9 cellular contexts compared by ENCODE assay signal in the genomic region with DNA sequence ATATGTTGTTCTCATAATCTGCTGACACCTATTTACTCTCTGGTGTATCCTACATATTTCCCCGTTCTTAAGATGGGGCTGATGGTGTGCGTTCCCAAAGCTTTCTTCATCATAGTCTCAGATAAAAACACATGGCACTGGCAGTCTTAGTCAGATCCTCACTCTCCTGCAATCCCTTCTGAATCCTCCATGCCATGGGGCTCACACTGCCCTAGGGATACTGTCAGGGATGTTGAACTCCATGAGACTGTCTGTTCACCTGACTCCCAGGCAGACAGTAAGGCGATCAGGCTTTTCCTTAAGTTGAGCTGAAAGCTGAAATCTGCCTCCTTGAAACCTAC.
DNase-seq lines count a peak whose midpoint lies in the region; ATAC-seq and TF ChIP-seq lines count a peak whose summit lies in the region.
"Had no signal": no experiment of that assay in that cellular context is flagged by ENCODE, and none has a peak within 500 bp of the region (broad histone marks: within the 10 kb centered on the region; RNA-seq: fewer than 3 reads in every experiment).

No MANE protein-coding gene starts in this region.

- DNase-seq in breast epithelium (ENCODE audit: low spot score in 2 of 2) (no peak), HuH-7.5 (ENCODE audit: low spot score) (no peak), iPS-NIHi7 (ENCODE audit: extremely low spot score) (no peak), HT-29 (ENCODE audit: low spot score) (no peak), GOT3 (lab: John Stamatoyannopoulos, UW) (no peak)
- DNase-seq: naive B cell had no signal

- H3K4me3 ChIP-seq in breast epithelium (no peak overlapping the region), neutrophil (ENCODE audit: low read depth in 1 of 2, low read length in 1 of 2) (peak overlapping the region; percentile 40 to 60)

- no peak for TF ChIP-seq POLR2A in breast epithelium (IDR thresholded peaks at IDR 0.05)

- intact Hi-C loops in breast epithelium (cut with DNase I; ENCODE audit: low total_unique reads) = no loop called here

- H3K9me3 ChIP-seq in breast epithelium = no peaks in the 10 kb centered on the region
- no peaks in the 10 kb centered on the region for H3K9me3 ChIP-seq in neutrophil

- H3K27ac ChIP-seq in breast epithelium (peak overlapping the region; percentile 66 to 70), neutrophil (peak overlapping the region; percentile 95)

- H3K36me3 ChIP-seq in breast epithelium (no peaks in the 10 kb centered on the region), neutrophil (no peaks in the 10 kb centered on the region)

- ATAC-seq in GM18907 (IDR thresholded peaks at IDR 0.05; ENCODE audit: unreplicated experiment) (peak; percentile 25), HG03439 (IDR thresholded peaks at IDR 0.05; ENCODE audit: unreplicated experiment) (peak; percentile 21)

- H3K4me1 ChIP-seq in breast epithelium (peaks cover 4 to 28% of the 10 kb centered on the region in 2 donors), neutrophil (ENCODE audit: control insufficient read depth in 1 of 2, insufficient read depth in 1 of 2, low read depth in 1 of 2, low read length in 1 of 2) (peaks cover 60 to 95% of the 10 kb centered on the region in 2 experiments)

- no peaks in the 10 kb centered on the region for H3K27me3 ChIP-seq in breast epithelium
- no peaks in the 10 kb centered on the region for H3K27me3 ChIP-seq in neutrophil

- no peak for TF ChIP-seq CTCF in breast epithelium (IDR thresholded peaks at IDR 0.05)
- TF ChIP-seq CTCF in neutrophil (IDR thresholded peaks at IDR 0.05) = no peak

Comparison
In these comparisons a context has a peak if more than half of its experiments do, and no peak if none do; other contexts are left out.
1. H3K4me3 ChIP-seq: peak in neutrophil (2 of 2); none in breast epithelium (0 of 3).